Comparison of ENCODE assay signal across 30 cellular contexts in genomic region chr11:76689861-76690260, GRCh38.
"Had no signal": no experiment of that assay in that cellular context is flagged by ENCODE, and none has a peak within 500 bp of the region (broad histone marks: within the 10 kb centered on the region; RNA-seq: fewer than 3 reads in every experiment).

No MANE protein-coding gene starts in this region.

- H3K4me1 ChIP-seq: SJSA1 had no signal

- H3K27me3 Mint-ChIP-seq: activated CD4-positive, alpha-beta T cell treated with anti-CD3 and anti-CD28 coated beads for 36 hours; activated naive CD8-positive, alpha-beta T cell had no signal

- H3K27me3 ChIP-seq: SJSA1 had no signal

- H3K36me3 ChIP-seq: SJSA1 had no signal

- DNase-seq: activated CD4-positive, alpha-beta T cell treated with anti-CD3 and anti-CD28 coated beads for 36 hours; activated CD4-positive, alpha-beta T cell treated with anti-CD3 and anti-CD28 coated beads, Interleukin-2, amount 10 ng/mL, durations not matched to agents 7 days and 5 days; activated CD4-positive, alpha-beta T cell treated with anti-CD3 and anti-CD28 coated beads, Interleukin-2, amount 50 U/mL, for 48 hours; activated CD8-positive, alpha-beta T cell treated with anti-CD3 and anti-CD28 coated beads, Interleukin-2, amount 10 ng/mL, durations not matched to agents 7 days and 5 days; activated naive CD4-positive, alpha-beta T cell treated with anti-CD3 and anti-CD28 coated beads, Interleukin-2, amount 10 ng/mL, durations not matched to agents 7 days and 5 days; activated naive CD8-positive, alpha-beta T cell treated with anti-CD3 and anti-CD28 coated beads, Interleukin-2, amount 50 U/mL, for 24 hours; activated T-cell treated with anti-CD3 and anti-CD28 coated beads, Interleukin-2, amount 50 U/mL, for 4 hours; anterior cingulate cortex; caudate nucleus; MM.1S; MV-4-11; NCI-H1092; NCI-H1436 treated with DMSO at 0.1 percent for 48 hours; NCI-H1694 treated with DMSO at 0.1 percent for 48 hours; NCI-H2029; NCI-H345; NCI-H524 treated with DMSO at 0.1 percent for 48 hours; SHP77 treated with DMSO at 0.1 percent for 48 hours; SK-N-SH had no signal

- H3K9me3 ChIP-seq: SJSA1, SK-N-SH had no signal

- H3K36me3 Mint-ChIP-seq: activated naive CD4-positive, alpha-beta T cell treated with anti-CD3 and anti-CD28 coated beads, Interleukin-2, amount 10 ng/mL, durations not matched to agents 7 days and 5 days; activated naive CD8-positive, alpha-beta T cell; brain; WTC11 had no signal

- H3K27ac Mint-ChIP-seq: activated CD4-positive, alpha-beta T cell treated with anti-CD3 and anti-CD28 coated beads for 36 hours; activated CD4-positive, alpha-beta T cell treated with anti-CD3 and anti-CD28 coated beads, Interleukin-2, amount 10 ng/mL, durations not matched to agents 7 days and 5 days; activated CD8-positive, alpha-beta T cell treated with anti-CD3 and anti-CD28 coated beads, Interleukin-2, amount 10 ng/mL, durations not matched to agents 7 days and 5 days; activated naive CD4-positive, alpha-beta T cell treated with anti-CD3 and anti-CD28 coated beads, Interleukin-2, amount 10 ng/mL, durations not matched to agents 7 days and 5 days; activated naive CD8-positive, alpha-beta T cell; activated naive CD8-positive, alpha-beta T cell treated with anti-CD3 and anti-CD28 coated beads, Interleukin-2, amount 50 U/mL, for 24 hours; activated T-helper 1 cell treated with anti-CD3 and anti-CD28 coated beads, Interleukin-12 subunit alpha, Interleukin-12 subunit beta, Interleukin-2, Interleukin-4 antibody, amounts not matched to agents 30 ng/mL and 10 ng/mL and 1 ng/mL, durations not matched to agents 14 hours and 24 hours and 36 hours; T-helper 1 cell treated with Interleukin-12 subunit alpha and Interleukin-12 subunit beta and Interleukin-4 antibody, amounts not matched to agents 30 μg/mL and 1 μg/mL, for 36 hours; T-helper 2 cell treated with Interferon-gamma antibody and Interleukin-4, amounts not matched to agents 5 μg/mL and 100 μg/mL, for 36 hours; WTC11 had no signal

- H3K27ac ChIP-seq: SJSA1 had no signal

- H3K9ac ChIP-seq: SK-N-SH had no signal

- H3K4me3 Mint-ChIP-seq: activated CD4-positive, alpha-beta T cell treated with anti-CD3 and anti-CD28 coated beads for 36 hours; activated CD4-positive, alpha-beta T cell treated with anti-CD3 and anti-CD28 coated beads, Interleukin-2, amount 10 ng/mL, durations not matched to agents 7 days and 5 days; activated CD8-positive, alpha-beta T cell treated with anti-CD3 and anti-CD28 coated beads, Interleukin-2, amount 10 ng/mL, durations not matched to agents 7 days and 5 days; activated naive CD4-positive, alpha-beta T cell treated with anti-CD3 and anti-CD28 coated beads, Interleukin-2, amount 10 ng/mL, durations not matched to agents 7 days and 5 days; activated naive CD8-positive, alpha-beta T cell; activated naive CD8-positive, alpha-beta T cell treated with anti-CD3 and anti-CD28 coated beads, Interleukin-2, amount 50 U/mL, for 24 hours; activated T-cell treated with anti-CD3 and anti-CD28 coated beads, Interleukin-2, amount 50 U/mL, for 4 hours; activated T-helper 1 cell treated with anti-CD3 and anti-CD28 coated beads, Interleukin-12 subunit alpha, Interleukin-12 subunit beta, Interleukin-2, Interleukin-4 antibody, amounts not matched to agents 30 ng/mL and 10 ng/mL and 1 ng/mL, durations not matched to agents 14 hours and 24 hours and 36 hours; brain; T-helper 1 cell treated with Interleukin-12 subunit alpha and Interleukin-12 subunit beta and Interleukin-4 antibody, amounts not matched to agents 30 μg/mL and 1 μg/mL, for 36 hours; T-helper 2 cell treated with Interferon-gamma antibody and Interleukin-4, amounts not matched to agents 5 μg/mL and 100 μg/mL, for 36 hours; WTC11 had no signal

- FAIRE-seq: bronchial epithelial cell, TTC549 had no signal

- H3K9me3 Mint-ChIP-seq: activated CD4-positive, alpha-beta T cell treated with anti-CD3 and anti-CD28 coated beads, Interleukin-2, amount 10 ng/mL, durations not matched to agents 7 days and 5 days; activated naive CD4-positive, alpha-beta T cell treated with anti-CD3 and anti-CD28 coated beads, Interleukin-2, amount 10 ng/mL, durations not matched to agents 7 days and 5 days; activated naive CD8-positive, alpha-beta T cell treated with anti-CD3 and anti-CD28 coated beads, Interleukin-2, amount 50 U/mL, for 24 hours; activated T-cell treated with anti-CD3 and anti-CD28 coated beads, Interleukin-2, amount 50 U/mL, for 4 hours; activated T-helper 1 cell treated with anti-CD3 and anti-CD28 coated beads, Interleukin-12 subunit alpha, Interleukin-12 subunit beta, Interleukin-2, Interleukin-4 antibody, amounts not matched to agents 30 ng/mL and 10 ng/mL and 1 ng/mL, durations not matched to agents 14 hours and 24 hours and 36 hours; T-helper 1 cell treated with Interleukin-12 subunit alpha and Interleukin-12 subunit beta and Interleukin-4 antibody, amounts not matched to agents 30 μg/mL and 1 μg/mL, for 36 hours; T-helper 2 cell treated with Interferon-gamma antibody and Interleukin-4, amounts not matched to agents 5 μg/mL and 100 μg/mL, for 36 hours; WTC11 had no signal

- H3K4me3 ChIP-seq: SJSA1 had no signal

- ATAC-seq: activated CD4-positive, alpha-beta T cell treated with anti-CD3 and anti-CD28 coated beads for 36 hours; activated CD4-positive, CD25-positive, alpha-beta regulatory T cell treated with anti-CD3 and anti-CD28 coated beads, Interleukin-2, amount 50 U/mL, for 24 hours; activated CD8-positive, alpha-beta T cell treated with anti-CD3 and anti-CD28 coated beads, Interleukin-2, amount 10 ng/mL, durations not matched to agents 7 days and 5 days; activated naive CD8-positive, alpha-beta T cell treated with anti-CD3 and anti-CD28 coated beads, Interleukin-2, amount 50 U/mL, for 24 hours; activated T-cell treated with anti-CD3 and anti-CD28 coated beads, Interleukin-2, amount 50 U/mL, for 4 hours; Panc1; WTC11 had no signal

- H3K4me2 ChIP-seq: SK-N-SH had no signal
